Comparison of ENCODE assay signal across 2 cellular contexts in the genomic region with DNA sequence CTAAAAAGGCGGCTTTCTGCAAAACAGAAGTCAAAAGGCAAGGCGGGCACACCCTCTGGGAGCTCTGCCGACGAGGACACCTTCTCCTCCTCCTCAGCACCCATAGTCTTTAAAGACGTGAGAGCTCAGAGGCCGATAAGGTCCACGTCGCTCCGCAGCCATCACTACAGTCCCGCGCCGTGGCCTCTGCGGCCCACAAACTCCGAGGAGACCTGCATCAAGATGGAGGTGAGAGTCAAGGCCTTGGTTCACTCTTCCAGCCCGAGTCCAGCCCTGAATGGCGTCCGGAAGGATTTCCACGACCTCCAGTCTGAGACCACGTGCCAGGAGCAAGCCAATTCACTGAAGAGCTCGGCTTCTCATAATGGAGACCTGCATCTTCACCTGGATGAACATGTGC.
TF ChIP-seq lines count a peak whose summit lies in the region.

No MANE protein-coding gene starts in this region.

TF ChIP-seq in HCT116, 20 proteins besides CTCF, POLR2A, EP300 and RAD21:
- TF ChIP-seq YY1 (IDR thresholded peaks at IDR 0.05; ENCODE audit: extremely low read depth, insufficient replicate concordance, low read depth, low read length) (no peak), ZNF274 (IDR thresholded peaks at IDR 0.05; ENCODE audit: low read depth, low read length) (no peak)
- TF ChIP-seq, protein P1, sequence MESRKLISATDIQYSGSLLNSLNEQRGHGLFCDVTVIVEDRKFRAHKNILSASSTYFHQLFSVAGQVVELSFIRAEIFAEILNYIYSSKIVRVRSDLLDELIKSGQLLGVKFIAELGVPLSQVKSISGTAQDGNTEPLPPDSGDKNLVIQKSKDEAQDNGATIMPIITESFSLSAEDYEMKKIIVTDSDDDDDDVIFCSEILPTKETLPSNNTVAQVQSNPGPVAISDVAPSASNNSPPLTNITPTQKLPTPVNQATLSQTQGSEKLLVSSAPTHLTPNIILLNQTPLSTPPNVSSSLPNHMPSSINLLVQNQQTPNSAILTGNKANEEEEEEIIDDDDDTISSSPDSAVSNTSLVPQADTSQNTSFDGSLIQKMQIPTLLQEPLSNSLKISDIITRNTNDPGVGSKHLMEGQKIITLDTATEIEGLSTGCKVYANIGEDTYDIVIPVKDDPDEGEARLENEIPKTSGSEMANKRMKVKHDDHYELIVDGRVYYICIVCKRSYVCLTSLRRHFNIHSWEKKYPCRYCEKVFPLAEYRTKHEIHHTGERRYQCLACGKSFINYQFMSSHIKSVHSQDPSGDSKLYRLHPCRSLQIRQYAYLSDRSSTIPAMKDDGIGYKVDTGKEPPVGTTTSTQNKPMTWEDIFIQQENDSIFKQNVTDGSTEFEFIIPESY (IDR thresholded peaks at IDR 0.05; ENCODE audit: extremely low read depth, insufficient replicate concordance, low read length) = no peak

TF ChIP-seq in H1, 55 proteins besides CTCF, POLR2A, EP300 and RAD21:
- no peak for TF ChIP-seq POLR2AphosphoS5 (IDR thresholded peaks at IDR 0.05; ENCODE audit: low read depth, low read length)
- no peak for TF ChIP-seq KDM4A (IDR thresholded peaks at IDR 0.05; ENCODE audit: low read depth, low read length, severe bottlenecking)
